In genomic region chr4:84920591-84920990, GRCh38 we compare ENCODE assay signal across 3 cellular contexts.
TF ChIP-seq lines count a peak whose summit lies in the region.

No MANE protein-coding gene starts in this region.

TF ChIP-seq in liver, 16 proteins besides CTCF, POLR2A, EP300 and RAD21 (continued from another document):
- TF ChIP-seq ATF3 (IDR thresholded peaks at IDR 0.05), result peak; percentile 26
TF ChIP-seq in liver: peak in this region for 2.

TF ChIP-seq in HepG2, 621 proteins besides CTCF, POLR2A, EP300 and RAD21 (continued from another document):
- TF ChIP-seq, protein P1, sequence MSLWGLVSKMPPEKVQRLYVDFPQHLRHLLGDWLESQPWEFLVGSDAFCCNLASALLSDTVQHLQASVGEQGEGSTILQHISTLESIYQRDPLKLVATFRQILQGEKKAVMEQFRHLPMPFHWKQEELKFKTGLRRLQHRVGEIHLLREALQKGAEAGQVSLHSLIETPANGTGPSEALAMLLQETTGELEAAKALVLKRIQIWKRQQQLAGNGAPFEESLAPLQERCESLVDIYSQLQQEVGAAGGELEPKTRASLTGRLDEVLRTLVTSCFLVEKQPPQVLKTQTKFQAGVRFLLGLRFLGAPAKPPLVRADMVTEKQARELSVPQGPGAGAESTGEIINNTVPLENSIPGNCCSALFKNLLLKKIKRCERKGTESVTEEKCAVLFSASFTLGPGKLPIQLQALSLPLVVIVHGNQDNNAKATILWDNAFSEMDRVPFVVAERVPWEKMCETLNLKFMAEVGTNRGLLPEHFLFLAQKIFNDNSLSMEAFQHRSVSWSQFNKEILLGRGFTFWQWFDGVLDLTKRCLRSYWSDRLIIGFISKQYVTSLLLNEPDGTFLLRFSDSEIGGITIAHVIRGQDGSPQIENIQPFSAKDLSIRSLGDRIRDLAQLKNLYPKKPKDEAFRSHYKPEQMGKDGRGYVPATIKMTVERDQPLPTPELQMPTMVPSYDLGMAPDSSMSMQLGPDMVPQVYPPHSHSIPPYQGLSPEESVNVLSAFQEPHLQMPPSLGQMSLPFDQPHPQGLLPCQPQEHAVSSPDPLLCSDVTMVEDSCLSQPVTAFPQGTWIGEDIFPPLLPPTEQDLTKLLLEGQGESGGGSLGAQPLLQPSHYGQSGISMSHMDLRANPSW (CRISPR knock-in tag; IDR thresholded peaks at IDR 0.05; ENCODE audit: borderline replicate concordance), result no peak
- TF ChIP-seq, protein P2, sequence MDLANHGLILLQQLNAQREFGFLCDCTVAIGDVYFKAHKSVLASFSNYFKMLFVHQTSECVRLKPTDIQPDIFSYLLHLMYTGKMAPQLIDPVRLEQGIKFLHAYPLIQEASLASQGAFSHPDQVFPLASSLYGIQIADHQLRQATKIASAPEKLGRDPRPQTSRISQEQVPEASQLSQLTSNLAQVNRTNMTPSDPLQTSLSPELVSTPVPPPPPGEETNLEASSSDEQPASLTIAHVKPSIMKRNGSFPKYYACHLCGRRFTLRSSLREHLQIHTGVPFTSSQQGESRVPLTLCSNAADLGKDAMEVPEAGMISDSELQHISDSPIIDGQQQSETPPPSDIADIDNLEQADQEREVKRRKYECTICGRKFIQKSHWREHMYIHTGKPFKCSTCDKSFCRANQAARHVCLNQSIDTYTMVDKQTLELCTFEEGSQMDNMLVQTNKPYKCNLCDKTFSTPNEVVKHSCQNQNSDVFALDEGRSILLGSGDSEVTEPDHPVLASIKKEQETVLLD (CRISPR knock-in tag; IDR thresholded peaks at IDR 0.05; ENCODE audit: low read depth), result no peak
- no peak for TF ChIP-seq SNAPC5 (CRISPR knock-in tag; IDR thresholded peaks at IDR 0.05; ENCODE audit: borderline replicate concordance)
- no peak for TF ChIP-seq ARNT2 (CRISPR knock-in tag; IDR thresholded peaks at IDR 0.05; ENCODE audit: low read depth)
- no peak for TF ChIP-seq ZBTB49 (CRISPR knock-in tag; IDR thresholded peaks at IDR 0.05; ENCODE audit: borderline replicate concordance)
- no peak for TF ChIP-seq ZNF44 (CRISPR knock-in tag; IDR thresholded peaks at IDR 0.05)
- TF ChIP-seq JUND (CRISPR knock-in tag; IDR thresholded peaks at IDR 0.05), result no peak
- no peak for TF ChIP-seq ZNF451 (CRISPR knock-in tag; IDR thresholded peaks at IDR 0.05)
- TF ChIP-seq ZNF598 (CRISPR knock-in tag; IDR thresholded peaks at IDR 0.05; ENCODE audit: borderline replicate concordance), result no peak
- no peak for TF ChIP-seq ZNF616 (CRISPR knock-in tag; IDR thresholded peaks at IDR 0.05; ENCODE audit: low read depth)
- TF ChIP-seq, protein P3, sequence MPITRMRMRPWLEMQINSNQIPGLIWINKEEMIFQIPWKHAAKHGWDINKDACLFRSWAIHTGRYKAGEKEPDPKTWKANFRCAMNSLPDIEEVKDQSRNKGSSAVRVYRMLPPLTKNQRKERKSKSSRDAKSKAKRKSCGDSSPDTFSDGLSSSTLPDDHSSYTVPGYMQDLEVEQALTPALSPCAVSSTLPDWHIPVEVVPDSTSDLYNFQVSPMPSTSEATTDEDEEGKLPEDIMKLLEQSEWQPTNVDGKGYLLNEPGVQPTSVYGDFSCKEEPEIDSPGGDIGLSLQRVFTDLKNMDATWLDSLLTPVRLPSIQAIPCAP (CRISPR knock-in tag; IDR thresholded peaks at IDR 0.05; ENCODE audit: low read depth), result no peak
- TF ChIP-seq, protein P4, sequence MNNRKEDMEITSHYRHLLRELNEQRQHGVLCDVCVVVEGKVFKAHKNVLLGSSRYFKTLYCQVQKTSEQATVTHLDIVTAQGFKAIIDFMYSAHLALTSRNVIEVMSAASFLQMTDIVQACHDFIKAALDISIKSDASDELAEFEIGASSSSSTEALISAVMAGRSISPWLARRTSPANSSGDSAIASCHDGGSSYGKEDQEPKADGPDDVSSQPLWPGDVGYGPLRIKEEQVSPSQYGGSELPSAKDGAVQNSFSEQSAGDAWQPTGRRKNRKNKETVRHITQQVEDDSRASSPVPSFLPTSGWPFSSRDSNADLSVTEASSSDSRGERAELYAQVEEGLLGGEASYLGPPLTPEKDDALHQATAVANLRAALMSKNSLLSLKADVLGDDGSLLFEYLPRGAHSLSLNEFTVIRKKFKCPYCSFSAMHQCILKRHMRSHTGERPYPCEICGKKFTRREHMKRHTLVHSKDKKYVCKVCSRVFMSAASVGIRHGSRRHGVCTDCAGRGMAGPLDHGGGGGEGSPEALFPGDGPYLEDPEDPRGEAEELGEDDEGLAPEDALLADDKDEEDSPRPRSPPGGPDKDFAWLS (CRISPR knock-in tag; IDR thresholded peaks at IDR 0.05; ENCODE audit: borderline replicate concordance), result no peak
- TF ChIP-seq BCL6 (CRISPR knock-in tag; IDR thresholded peaks at IDR 0.05), result no peak
- TF ChIP-seq ZNF337 (CRISPR knock-in tag; IDR thresholded peaks at IDR 0.05; ENCODE audit: borderline replicate concordance, low read depth), result no peak
- TF ChIP-seq ZNF674 (CRISPR knock-in tag; IDR thresholded peaks at IDR 0.05; ENCODE audit: low read depth), result no peak
- no peak for TF ChIP-seq NFIB (CRISPR knock-in tag; IDR thresholded peaks at IDR 0.05; ENCODE audit: borderline replicate concordance)
- no peak for TF ChIP-seq ZBTB21 (CRISPR knock-in tag; IDR thresholded peaks at IDR 0.05)
- no peak for TF ChIP-seq SSRP1 (CRISPR knock-in tag; IDR thresholded peaks at IDR 0.05)
- TF ChIP-seq RFX3 (CRISPR knock-in tag; IDR thresholded peaks at IDR 0.05), result no peak

TF ChIP-seq in WTC11, 78 proteins besides CTCF, POLR2A, EP300 and RAD21:
- TF ChIP-seq, protein P5, sequence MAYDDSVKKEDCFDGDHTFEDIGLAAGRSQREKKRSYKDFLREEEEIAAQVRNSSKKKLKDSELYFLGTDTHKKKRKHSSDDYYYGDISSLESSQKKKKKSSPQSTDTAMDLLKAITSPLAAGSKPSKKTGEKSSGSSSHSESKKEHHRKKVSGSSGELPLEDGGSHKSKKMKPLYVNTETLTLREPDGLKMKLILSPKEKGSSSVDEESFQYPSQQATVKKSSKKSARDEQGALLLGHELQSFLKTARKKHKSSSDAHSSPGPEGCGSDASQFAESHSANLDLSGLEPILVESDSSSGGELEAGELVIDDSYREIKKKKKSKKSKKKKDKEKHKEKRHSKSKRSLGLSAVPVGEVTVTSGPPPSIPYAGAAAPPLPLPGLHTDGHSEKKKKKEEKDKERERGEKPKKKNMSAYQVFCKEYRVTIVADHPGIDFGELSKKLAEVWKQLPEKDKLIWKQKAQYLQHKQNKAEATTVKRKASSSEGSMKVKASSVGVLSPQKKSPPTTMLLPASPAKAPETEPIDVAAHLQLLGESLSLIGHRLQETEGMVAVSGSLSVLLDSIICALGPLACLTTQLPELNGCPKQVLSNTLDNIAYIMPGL (CRISPR knock-in tag; IDR thresholded peaks at IDR 0.05), result no peak
- TF ChIP-seq RORB (CRISPR knock-in tag; IDR thresholded peaks at IDR 0.05), result no peak
